ENCODE assay signal across 19 cellular contexts in genomic region chr7:97401398-97401797, GRCh38.
A peak's percentile ranks its signal among the peaks of the same experiment; 100 is the strongest.
DNase-seq lines count a peak whose midpoint lies in the region; ATAC-seq and TF ChIP-seq lines count a peak whose summit lies in the region.
"Had no signal": no experiment of that assay in that cellular context is flagged by ENCODE, and none has a peak within 500 bp of the region (broad histone marks: within the 10 kb centered on the region; RNA-seq: fewer than 3 reads in every experiment).

No MANE protein-coding gene starts in this region.

- H3K9me3 ChIP-seq in neuron (ENCODE audit: low read length): no peaks in the 10 kb centered on the region

- no peak overlapping the region for H3K4me3 ChIP-seq in cardiac fibroblast (replicated peaks in 1 of 2; ENCODE audit: low read depth in 2 of 2, low read length in 2 of 2)
- H3K4me3 ChIP-seq in neuron (ENCODE audit: low read length): no peak overlapping the region

- peaks cover 7% of the 10 kb centered on the region for H3K4me1 ChIP-seq in neuron (ENCODE audit: insufficient read depth, low read length)

- no peaks in the 10 kb centered on the region for H3K36me3 ChIP-seq in neuron (ENCODE audit: insufficient read depth, low read length)

- TF ChIP-seq CTCF in cardiac fibroblast (IDR thresholded peaks at IDR 0.05; ENCODE audit: low read depth, low read length): no peak

- DNase-seq in NCI-H2227 (lab: John Stamatoyannopoulos, UW; ENCODE audit: unreplicated experiment) (peak; percentile 87), cardiac fibroblast (ENCODE audit: low read depth in 2 of 2) (peak; percentile 17 to 25), T-helper 2 cell (no peak)
- DNase-seq: Calu3; CD4-positive, alpha-beta T cell; DMS153; H7; KBM-7; NCI-H1092; NCI-H146; NCI-H2029; NCI-H2171; NCI-H69; T-helper 1 cell had no signal

- no peak for TF ChIP-seq EP300 in Ishikawa (IDR thresholded peaks at IDR 0.05; ENCODE audit: borderline replicate concordance)

- TF ChIP-seq RAD21 in Ishikawa (IDR thresholded peaks at IDR 0.05; ENCODE audit: low read depth): no peak

- no peaks in the 10 kb centered on the region for H3K27me3 ChIP-seq in neuron (ENCODE audit: insufficient read depth, low read length)

- peak overlapping the region; percentile 26 for H2AFZ ChIP-seq in neuron (ENCODE audit: low read depth, low read length)

- ATAC-seq in GM21786 (IDR thresholded peaks at IDR 0.05; ENCODE audit: unreplicated experiment) (no peak), HG03025 (IDR thresholded peaks at IDR 0.05; ENCODE audit: low FRiP score, unreplicated experiment) (no peak)
- ATAC-seq: Panc1 had no signal

TF ChIP-seq in Ishikawa, 13 proteins besides CTCF, POLR2A, EP300 and RAD21:
- no peak for TF ChIP-seq ZBTB7A (IDR thresholded peaks at IDR 0.05; ENCODE audit: low read depth)
- 0 out of 2 replicates have a peak, but pooled peaks have one; percentile 23 for TF ChIP-seq NFIC (IDR thresholded peaks at IDR 0.05)

Comparison
In these comparisons a context has a peak if more than half of its experiments do, and no peak if none do; other contexts are left out.
1. DNase-seq: peak in NCI-H2227 (single experiment) and cardiac fibroblast (2 of 2); none in T-helper 2 cell (0 of 5).